12 cellular contexts compared by ENCODE assay signal in the genomic region with DNA sequence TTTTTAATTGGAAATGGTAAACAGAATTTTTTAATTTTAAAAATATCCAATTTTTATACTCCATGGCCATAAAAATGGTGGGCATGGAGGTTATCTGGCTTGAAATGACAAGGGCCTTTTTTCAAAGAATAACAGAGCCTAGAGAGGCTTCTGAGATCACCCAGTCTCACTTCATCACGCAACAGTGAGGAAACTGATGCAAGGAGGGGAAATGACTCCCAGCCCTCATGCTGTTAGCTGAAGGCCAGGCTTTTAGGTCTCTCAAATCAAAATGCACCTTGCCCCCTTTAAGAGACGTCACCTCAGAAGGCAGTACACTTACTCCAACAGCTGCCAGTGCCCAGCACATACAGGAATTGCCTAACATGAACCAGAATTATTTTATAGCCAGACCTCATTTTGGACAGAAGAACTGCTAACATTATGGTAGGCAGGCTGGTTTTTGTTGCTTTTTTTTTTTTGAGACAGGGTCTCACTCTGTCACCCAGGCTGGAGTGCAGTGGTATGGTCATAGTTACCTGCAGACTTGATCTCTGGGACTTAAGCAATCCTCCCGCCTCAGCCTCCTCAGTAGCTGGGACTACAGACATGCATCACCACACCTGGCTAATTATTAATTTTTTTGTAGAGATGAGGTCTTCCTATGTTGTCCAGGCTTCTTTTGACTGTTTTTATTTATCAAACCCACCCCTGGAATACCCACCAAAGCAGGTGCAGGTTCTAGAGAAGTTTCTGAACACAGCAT. TPM values are rescaled to one million over a fixed set of nuclear protein-coding genes. Genes with fewer than 3 reads are reported as not detected.
DNase-seq lines count a peak whose midpoint lies in the region; ATAC-seq and TF ChIP-seq lines count a peak whose summit lies in the region.
"Had no signal": no experiment of that assay in that cellular context is flagged by ENCODE, and none has a peak within 500 bp of the region (broad histone marks: within the 10 kb centered on the region; RNA-seq: fewer than 3 reads in every experiment).

No MANE protein-coding gene starts in this region.

- no peak overlapping the region for H2AK9ac ChIP-seq in IMR-90 (replicated peaks; ENCODE audit: low read depth, low read length, poor library complexity)

- H3K4ac ChIP-seq in IMR-90 (ENCODE audit: low read depth, low read length): no peak overlapping the region

- no peak overlapping the region for H3K9ac ChIP-seq in IMR-90 (ENCODE audit: low read depth, low read length)

- no peak overlapping the region for H3K4me2 ChIP-seq in IMR-90 (ENCODE audit: low read depth, low read length)

- intact Hi-C loops in CD4-positive, alpha-beta memory T cell (cut with micrococcal nuclease): no loop called here
- intact Hi-C loops in IMR-90 (cut with micrococcal nuclease): loop anchor here (10.0 kb wide), 1 partner anchor 58 kb away; no protein-coding TSS in a partner anchor
- intact Hi-C loops in activated CD8-positive, alpha-beta T cell treated with anti-CD3 and anti-CD28 coated beads for 36 hours (cut with micrococcal nuclease): loop anchor here (10.0 kb wide), 1 partner anchor 58 kb away; no protein-coding TSS in a partner anchor

- H2AK5ac ChIP-seq in IMR-90 (ENCODE audit: low read depth, low read length): no peak overlapping the region

- ATAC-seq in IMR-90 (ENCODE audit: low read depth) (no peak), HG02852 (IDR thresholded peaks at IDR 0.05; ENCODE audit: unreplicated experiment) (no peak)
- ATAC-seq in activated CD8-positive, alpha-beta T cell treated with anti-CD3 and anti-CD28 coated beads for 36 hours: peak; percentile 85
- ATAC-seq: pancreas had no signal

- no peak overlapping the region for H2AFZ ChIP-seq in IMR-90 (replicated peaks; ENCODE audit: low read length, poor library complexity)

- no peak overlapping the region for H2BK5ac ChIP-seq in IMR-90 (ENCODE audit: low read depth, low read length, poor library complexity, severe bottlenecking)

- TF ChIP-seq CTCF in IMR-90 (conservative IDR thresholded peaks at IDR 0.05; ENCODE audit: low read depth, low read length): no peak
- no peak for TF ChIP-seq CTCF in activated CD8-positive, alpha-beta T cell treated with anti-CD3 and anti-CD28 coated beads for 36 hours (IDR thresholded peaks at IDR 0.05)
- TF ChIP-seq CTCF in right atrium auricular region (IDR thresholded peaks at IDR 0.05): no peak
- no peak for TF ChIP-seq CTCF in Peyer's patch (IDR thresholded peaks at IDR 0.05)

- WGBS in IMR-90 (ENCODE audit: extremely low coverage in 2 of 2, insufficient read length in 1 of 2), 2 experiments: no CpG with 5 or more reads among the region's 3 CpGs

- H3K18ac ChIP-seq in IMR-90 (ENCODE audit: low read depth, low read length): no peak overlapping the region

- no peak overlapping the region for H3K14ac ChIP-seq in IMR-90 (replicated peaks; ENCODE audit: low read depth, low read length)

- DNase-seq in CD4-positive, alpha-beta memory T cell: no peak
- peak; percentile 35 for DNase-seq in IMR-90
- peak; percentile 86 for DNase-seq in activated CD8-positive, alpha-beta T cell treated with anti-CD3 and anti-CD28 coated beads for 36 hours
- peak; percentile 9 for DNase-seq in kidney glomerular epithelial cell (lab: John Stamatoyannopoulos, UW)
- no peak for DNase-seq in SK-N-DZ (ENCODE audit: low spot score)
- DNase-seq in right atrium auricular region (ENCODE audit: low spot score): no peak
- DNase-seq in Peyer's patch: no peak
- DNase-seq: effector CD4-positive, alpha-beta T cell; NCI-H2081 had no signal

- H2BK20ac ChIP-seq in IMR-90 (ENCODE audit: low read depth, low read length): no peak overlapping the region

- H4K91ac ChIP-seq in IMR-90 (ENCODE audit: insufficient read depth, low read depth, low read length): no peak overlapping the region

- H3K4me1 Mint-ChIP-seq in CD4-positive, alpha-beta memory T cell: peaks cover 44 to 80% (median 59%) of the 10 kb centered on the region in 4 donors
- peaks cover 78% of the 10 kb centered on the region for H3K4me1 Mint-ChIP-seq in activated CD8-positive, alpha-beta T cell treated with anti-CD3 and anti-CD28 coated beads for 36 hours (ENCODE audit: low read depth)

- peak overlapping the region in 4 of 7 donors; percentile 13 to 78 (median 50) for H3K27ac Mint-ChIP-seq in CD4-positive, alpha-beta memory T cell
- H3K27ac Mint-ChIP-seq in activated CD8-positive, alpha-beta T cell treated with anti-CD3 and anti-CD28 coated beads for 36 hours: peak overlapping the region; percentile 97

- no peak overlapping the region for H3K4me3 ChIP-seq in CD4-positive, alpha-beta memory T cell (ENCODE audit: low read length in 2 of 2)
- H3K4me3 ChIP-seq in IMR-90 (ENCODE audit: insufficient read depth, low read depth, low read length): no peak overlapping the region
- no peak overlapping the region for H3K4me3 ChIP-seq in right atrium auricular region
- H3K4me3 ChIP-seq in Peyer's patch: no peak overlapping the region
- H3K4me3 ChIP-seq: pancreas had no signal

- H3K9me3 ChIP-seq in CD4-positive, alpha-beta memory T cell (ENCODE audit: control insufficient read depth in 1 of 2, low read length in 2 of 2): no peaks in the 10 kb centered on the region
- H3K9me3 ChIP-seq in IMR-90 (ENCODE audit: control insufficient read depth, insufficient read depth, low read length) (no peaks in the 10 kb centered on the region), right atrium auricular region (no peaks in the 10 kb centered on the region), Peyer's patch (no peaks in the 10 kb centered on the region)
- H3K9me3 ChIP-seq: pancreas had no signal

- no peak overlapping the region for H2BK120ac ChIP-seq in IMR-90 (ENCODE audit: low read depth, low read length)

- BruUV-seq in IMR-90 (replicated peaks; lab: Mats Ljungman, UMichigan): no TSS peak

- no peaks in the 10 kb centered on the region for H3K27me3 ChIP-seq in CD4-positive, alpha-beta memory T cell (ENCODE audit: insufficient read depth, low read length)
- H3K27me3 ChIP-seq in IMR-90 (ENCODE audit: control insufficient read depth, insufficient read depth, low read length) (no peaks in the 10 kb centered on the region), right atrium auricular region (no peaks in the 10 kb centered on the region), Peyer's patch (no peaks in the 10 kb centered on the region)
- H3K27me3 ChIP-seq: pancreas had no signal

- no peak overlapping the region for H4K8ac ChIP-seq in IMR-90 (ENCODE audit: low read depth in 2 of 2, low read length in 2 of 2)

- no peak overlapping the region for H4K5ac ChIP-seq in IMR-90 (ENCODE audit: low read depth, low read length)

- peaks cover 59% of the 10 kb centered on the region for H3K4me1 ChIP-seq in CD4-positive, alpha-beta memory T cell (ENCODE audit: insufficient read depth, low read length)
- peaks cover 4% of the 10 kb centered on the region for H3K4me1 ChIP-seq in IMR-90 (ENCODE audit: control insufficient read depth, insufficient read depth, low read length)
- peaks cover 0 to 15% of the 10 kb centered on the region in 2 donors for H3K4me1 ChIP-seq in right atrium auricular region
- peaks cover 0 to 18% (median 4%) of the 10 kb centered on the region in 4 donors for H3K4me1 ChIP-seq in Peyer's patch

- in situ Hi-C loops in IMR-90 (cut with MboI; ENCODE audit: low sequenced_read_pairs): no loop called here

- H3K27ac ChIP-seq in CD4-positive, alpha-beta memory T cell (ENCODE audit: low read depth, low read length): no peak overlapping the region
- H3K27ac ChIP-seq in IMR-90 (ENCODE audit: insufficient read depth, low read length): no peak overlapping the region
- H3K27ac ChIP-seq in right atrium auricular region: no peak overlapping the region
- no peak overlapping the region for H3K27ac ChIP-seq in Peyer's patch
- H3K27ac ChIP-seq: pancreas had no signal

- CTCF ChIA-PET in CD4-positive, alpha-beta memory T cell (lab: Charles Lee; ENCODE audit: partially characterized antibody): interaction anchor here (1.1 to 1.4 kb wide), 2 partner anchors 59 to 61 kb away, joined by 3 to 4 read pairs; no protein-coding TSS in a partner anchor
- CTCF ChIA-PET in IMR-90 (lab: Yijun Ruan, JAX): interaction anchor here (0.7 kb wide), 1 partner anchor 149 kb away, joined by 4 read pairs; no protein-coding TSS in a partner anchor
- CTCF ChIA-PET in activated CD8-positive, alpha-beta T cell treated with anti-CD3 and anti-CD28 coated beads for 36 hours (lab: Charles Lee): interaction anchor here (0.8 to 1.5 kb wide), 2 partner anchors 50 to 59 kb away, joined by 4 to 5 read pairs; no protein-coding TSS in a partner anchor

- dilution Hi-C loops in IMR-90 (cut with HindIII; ENCODE audit: low sequenced_read_pairs, unreplicated experiment): no loop called here

- peaks cover 20% of the 10 kb centered on the region for H3K36me3 ChIP-seq in CD4-positive, alpha-beta memory T cell (ENCODE audit: insufficient read depth, low read length)
- peaks cover 18% of the 10 kb centered on the region for H3K36me3 ChIP-seq in IMR-90 (ENCODE audit: control insufficient read depth, insufficient read depth, low read length)
- H3K36me3 ChIP-seq in right atrium auricular region: peaks cover 16% of the 10 kb centered on the region
- peaks cover 0 to 7% (median 0%) of the 10 kb centered on the region in 3 donors for H3K36me3 ChIP-seq in Peyer's patch
- H3K36me3 ChIP-seq: pancreas had no signal

- POLR2A ChIA-PET in CD4-positive, alpha-beta memory T cell (lab: Charles Lee; ENCODE audit: partially characterized antibody): interaction anchor here (7.1 kb wide), 1 partner anchor 9 kb away, joined by 34 read pairs; a partner anchor contains a TSS
- POLR2A ChIA-PET in IMR-90 (lab: Charles Lee; ENCODE audit: unreplicated experiment): no interaction called here
- POLR2A ChIA-PET in activated CD8-positive, alpha-beta T cell treated with anti-CD3 and anti-CD28 coated beads for 36 hours (lab: Charles Lee): interaction anchor here (0.7 to 15.3 kb wide), 8 partner anchors 8 to 204 kb away, joined by 3 to 163 read pairs (median 4); a partner anchor contains a TSS

- no peak overlapping the region for H3K56ac ChIP-seq in IMR-90 (ENCODE audit: extremely low read depth, insufficient read depth, low read length)

- peak overlapping the region in 2 of 8 donors; percentile 17 to 52 for H3K4me3 Mint-ChIP-seq in CD4-positive, alpha-beta memory T cell
- peak overlapping the region; percentile 69 for H3K4me3 Mint-ChIP-seq in activated CD8-positive, alpha-beta T cell treated with anti-CD3 and anti-CD28 coated beads for 36 hours

- H3K79me1 ChIP-seq in IMR-90 (ENCODE audit: low read depth in 1 of 2, low read length in 2 of 2): peaks cover 44 to 75% of the 10 kb centered on the region in 2 experiments

- 0 out of 2 replicates have a peak overlapping the region, but pooled peaks have one; percentile 15 for H3K23ac ChIP-seq in IMR-90 (ENCODE audit: low read depth, low read length)

- H3K9me1 ChIP-seq in IMR-90 (ENCODE audit: insufficient read depth, low read length): peaks cover 9% of the 10 kb centered on the region

- H4K20me1 ChIP-seq in IMR-90 (ENCODE audit: insufficient read depth, low read length): peaks cover 67% of the 10 kb centered on the region

- H3K27me3 Mint-ChIP-seq in CD4-positive, alpha-beta memory T cell: no peaks in the 10 kb centered on the region
- no peaks in the 10 kb centered on the region for H3K27me3 Mint-ChIP-seq in activated CD8-positive, alpha-beta T cell treated with anti-CD3 and anti-CD28 coated beads for 36 hours

- TF ChIP-seq POLR2A in IMR-90 (IDR thresholded peaks at IDR 0.05; ENCODE audit: low read depth, low read length): no peak
- TF ChIP-seq POLR2A in Peyer's patch (IDR thresholded peaks at IDR 0.05): no peak

- no peaks in the 10 kb centered on the region for H3K9me3 Mint-ChIP-seq in CD4-positive, alpha-beta memory T cell
- H3K9me3 Mint-ChIP-seq in activated CD8-positive, alpha-beta T cell treated with anti-CD3 and anti-CD28 coated beads for 36 hours: no peaks in the 10 kb centered on the region

- TF ChIP-seq RAD21 in IMR-90 (IDR thresholded peaks at IDR 0.05; ENCODE audit: low read length): no peak

- no peak overlapping the region for H2BK15ac ChIP-seq in IMR-90 (ENCODE audit: low read depth, low read length)

- peaks cover 36 to 56% of the 10 kb centered on the region in 2 donors for H3K36me3 Mint-ChIP-seq in CD4-positive, alpha-beta memory T cell
- H3K36me3 Mint-ChIP-seq in activated CD8-positive, alpha-beta T cell treated with anti-CD3 and anti-CD28 coated beads for 36 hours (ENCODE audit: low read depth): peaks cover 67% of the 10 kb centered on the region

RNA-seq across cellular contexts. Expression of a gene that starts 9.1 kb away (rescaled TPM):
- 10 to 100 TPM; 64.5 to 68.4 TPM for total RNA-seq in CD4-positive, alpha-beta memory T cell
- polyA plus RNA-seq in CD4-positive, alpha-beta memory T cell: 10 to 100 TPM; 11.3 to 16.2 TPM
- 9.2 and 9.9 TPM in 2 replicates for total RNA-seq in IMR-90 (2012; rRNA removed)
- 14.0 and 15.7 TPM in 2 replicates for polyA plus RNA-seq in IMR-90 (2012; rRNA removed)
- polyA plus RNA-seq in IMR-90 (2012; cell fraction: cytosol; rRNA removed): 6.9 and 17.3 TPM in 2 replicates
- polyA plus RNA-seq in IMR-90 (2012; cell fraction: nucleus; rRNA removed; ENCODE audit: low replicate concordance): 14.8 and 26.5 TPM in 2 replicates
- total RNA-seq in activated CD8-positive, alpha-beta T cell treated with anti-CD3 and anti-CD28 coated beads for 36 hours: 10 to 100 TPM; 41.6 to 44.1 TPM
- polyA plus RNA-seq in SK-N-DZ (2014; cell fraction: cytosol; rRNA removed): 0.29 TPM in 1 of 2 replicates, not detected in the other
- polyA plus RNA-seq in SK-N-DZ (2014; cell fraction: nucleus; rRNA removed): 0.41 TPM in 1 of 2 replicates, not detected in the other
- 1 to 10 TPM; 5.3 to 8.2 TPM for total RNA-seq in right atrium auricular region
- total RNA-seq in Peyer's patch: 10 to 100 TPM in 3 of 4 donors, 1 to 10 TPM in 1; 9.1 to 18.7 (median 11.3) TPM

RNA-seq across cellular contexts. Expression of a gene that starts 48.4 kb away (rescaled TPM):
- total RNA-seq in CD4-positive, alpha-beta memory T cell: 10 to 100 TPM; 29.5 to 34.3 TPM
- polyA plus RNA-seq in CD4-positive, alpha-beta memory T cell: 100 to 1,000 TPM in 1 of 2 donors, 10 to 100 TPM in 1; 98.7 to 104 TPM
- total RNA-seq in IMR-90 (2012; rRNA removed) (28.5 and 39.7 TPM in 2 replicates), right atrium auricular region (10 to 100 TPM; 14.3 to 19.6 TPM), Peyer's patch (10 to 100 TPM; 11.1 to 24.9 (median 18.2) TPM)
- 29.6 and 31.5 TPM in 2 replicates for polyA plus RNA-seq in IMR-90 (2012; rRNA removed)
- polyA plus RNA-seq in IMR-90 (2012; cell fraction: cytosol; rRNA removed): 24.3 and 57.5 TPM in 2 replicates
- 7.6 and 7.8 TPM in 2 replicates for polyA plus RNA-seq in IMR-90 (2012; cell fraction: nucleus; rRNA removed; ENCODE audit: low replicate concordance)
- 10 to 100 TPM; 66.7 to 68.5 TPM for total RNA-seq in activated CD8-positive, alpha-beta T cell treated with anti-CD3 and anti-CD28 coated beads for 36 hours
- 53.0 TPM in 2 replicates for polyA plus RNA-seq in SK-N-DZ (2014; cell fraction: cytosol; rRNA removed)
- polyA plus RNA-seq in SK-N-DZ (2014; cell fraction: nucleus; rRNA removed): 11.4 and 19.1 TPM in 2 replicates

RNA-seq across cellular contexts. Expression of a gene that starts 51.9 kb away (rescaled TPM):
- not detected for total RNA-seq in CD4-positive, alpha-beta memory T cell
- not detected for polyA plus RNA-seq in CD4-positive, alpha-beta memory T cell
- total RNA-seq in IMR-90 (2012; rRNA removed) (not detected in 2 replicates), right atrium auricular region (not detected), Peyer's patch (not detected)
- polyA plus RNA-seq in IMR-90 (2012; rRNA removed): not detected in 2 replicates
- not detected in 2 replicates for polyA plus RNA-seq in IMR-90 (2012; cell fraction: cytosol; rRNA removed)
- not detected in 2 replicates for polyA plus RNA-seq in IMR-90 (2012; cell fraction: nucleus; rRNA removed; ENCODE audit: low replicate concordance)
- not detected for total RNA-seq in activated CD8-positive, alpha-beta T cell treated with anti-CD3 and anti-CD28 coated beads for 36 hours
- not detected in 2 replicates for polyA plus RNA-seq in SK-N-DZ (2014; cell fraction: cytosol; rRNA removed)
- polyA plus RNA-seq in SK-N-DZ (2014; cell fraction: nucleus; rRNA removed): not detected in 2 replicates
- total RNA-seq: pancreas, SK-MEL-5 had no signal

Comparison
In these comparisons a context has a peak if more than half of its experiments do, and no peak if none do; other contexts are left out.
1. DNase-seq: peak in IMR-90 (single experiment), activated CD8-positive, alpha-beta T cell treated with anti-CD3 and anti-CD28 coated beads for 36 hours (single experiment) and kidney glomerular epithelial cell (single experiment); none in CD4-positive, alpha-beta memory T cell (0 of 5), SK-N-DZ (single experiment), right atrium auricular region (single experiment) and Peyer's patch (0 of 3).